21 cellular contexts compared by ENCODE assay signal in the genomic region with DNA sequence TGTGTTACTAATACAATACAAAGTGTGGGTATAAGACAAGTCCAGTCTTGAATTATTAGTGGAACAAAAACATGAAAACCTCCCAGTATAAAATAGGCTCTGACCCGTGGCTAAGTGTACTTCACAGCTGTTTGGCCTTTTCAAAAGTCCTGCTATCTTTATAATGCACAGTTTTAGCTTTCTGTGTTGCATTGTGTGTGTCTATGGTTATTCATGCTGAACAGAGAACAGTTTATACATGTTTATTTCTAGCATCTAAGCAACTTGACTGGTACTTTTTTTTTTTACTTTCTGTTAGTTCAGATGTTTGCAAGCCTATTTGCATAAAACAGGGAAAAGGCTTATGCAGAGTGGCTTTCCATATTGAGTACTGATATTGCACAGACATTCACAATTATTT.
A peak's percentile ranks its signal among the peaks of the same experiment; 100 is the strongest.
DNase-seq lines count a peak whose midpoint lies in the region; ATAC-seq and TF ChIP-seq lines count a peak whose summit lies in the region.
"Had no signal": no experiment of that assay in that cellular context is flagged by ENCODE, and none has a peak within 500 bp of the region (broad histone marks: within the 10 kb centered on the region; RNA-seq: fewer than 3 reads in every experiment).

No MANE protein-coding gene starts in this region.

- peak; percentile 82 for DNase-seq in DMS53 (lab: John Stamatoyannopoulos, UW)
- peak; percentile 38 for DNase-seq in M059J (ENCODE audit: low read depth)
- DNase-seq in epithelial cell of esophagus (ENCODE audit: low read depth) = peak; percentile 28
- no peak for DNase-seq in naive thymus-derived CD4-positive, alpha-beta T cell
- DNase-seq: activated B cell treated with CpG ODN at 0.5 μM for 24 hours; activated CD4-positive, alpha-beta memory T cell treated with anti-CD3 and anti-CD28 coated beads, Interleukin-2, amount 10 ng/mL, durations not matched to agents 7 days and 5 days; activated naive CD4-positive, alpha-beta T cell; amygdala; erythroblast; kidney glomerular epithelial cell; mesendoderm; NCI-H1694 treated with DMSO at 0.1 percent for 48 hours; spleen; stimulated activated CD4-positive, alpha-beta T cell treated with anti-CD3 and anti-CD28 coated beads, Interleukin-4, amount 100 ng/mL, for 4 hours; stomach; T1000; transverse colon had no signal

- POLR2A ChIA-PET in naive thymus-derived CD4-positive, alpha-beta T cell (lab: Charles Lee) = no interaction called here

- H3K27ac Mint-ChIP-seq in nephron = peak overlapping the region in 2 of 3 experiments; percentile 22 to 73
- no peak overlapping the region for H3K27ac Mint-ChIP-seq in naive thymus-derived CD4-positive, alpha-beta T cell
- H3K27ac Mint-ChIP-seq: activated B cell treated with CpG ODN at 0.5 μM for 24 hours; activated CD4-positive, alpha-beta memory T cell treated with anti-CD3 and anti-CD28 coated beads, Interleukin-2, amount 10 ng/mL, durations not matched to agents 7 days and 5 days had no signal

- ATAC-seq in GM21528 (IDR thresholded peaks at IDR 0.05; ENCODE audit: low FRiP score, unreplicated experiment) = no peak
- ATAC-seq in naive thymus-derived CD4-positive, alpha-beta T cell = no peak
- no peak for ATAC-seq in GM19463 (IDR thresholded peaks at IDR 0.05; ENCODE audit: unreplicated experiment)

- intact Hi-C loops in naive thymus-derived CD4-positive, alpha-beta T cell (cut with micrococcal nuclease) = no loop called here

- no peaks in the 10 kb centered on the region for H3K36me3 ChIP-seq in naive thymus-derived CD4-positive, alpha-beta T cell (ENCODE audit: control insufficient read depth in 2 of 3, insufficient read depth in 3 of 3, low read length in 3 of 3)
- H3K36me3 ChIP-seq: spleen, stomach, transverse colon had no signal

- H3K27ac ChIP-seq in naive thymus-derived CD4-positive, alpha-beta T cell (ENCODE audit: low read depth, low read length) = no peak overlapping the region
- H3K27ac ChIP-seq: SK-N-MC, spleen, stomach, transverse colon had no signal

- H3K4me3 ChIP-seq in epithelial cell of esophagus (ENCODE audit: low read length) = no peak overlapping the region
- H3K4me3 ChIP-seq in naive thymus-derived CD4-positive, alpha-beta T cell (ENCODE audit: low read length) = no peak overlapping the region
- H3K4me3 ChIP-seq: SK-N-MC, spleen, stomach, transverse colon had no signal

- CTCF ChIA-PET in naive thymus-derived CD4-positive, alpha-beta T cell (lab: Charles Lee) = interaction anchor here (0.7 kb wide), 1 partner anchor 9 kb away, joined by 3 read pairs; no protein-coding TSS in a partner anchor

- no peak overlapping the region for H3K4me3 Mint-ChIP-seq in nephron
- H3K4me3 Mint-ChIP-seq in naive thymus-derived CD4-positive, alpha-beta T cell = no peak overlapping the region
- H3K4me3 Mint-ChIP-seq: activated B cell treated with CpG ODN at 0.5 μM for 24 hours; activated CD4-positive, alpha-beta memory T cell treated with anti-CD3 and anti-CD28 coated beads, Interleukin-2, amount 10 ng/mL, durations not matched to agents 7 days and 5 days had no signal

- no peaks in the 10 kb centered on the region for H3K9me3 Mint-ChIP-seq in nephron
- peaks cover 0 to 3% (median 0%) of the 10 kb centered on the region in 11 donors for H3K9me3 Mint-ChIP-seq in naive thymus-derived CD4-positive, alpha-beta T cell
- H3K9me3 Mint-ChIP-seq: activated B cell treated with CpG ODN at 0.5 μM for 24 hours; activated CD4-positive, alpha-beta memory T cell treated with anti-CD3 and anti-CD28 coated beads, Interleukin-2, amount 10 ng/mL, durations not matched to agents 7 days and 5 days had no signal

- peaks cover 4% of the 10 kb centered on the region for H3K27me3 Mint-ChIP-seq in nephron (ENCODE audit: low read depth)
- H3K27me3 Mint-ChIP-seq in naive thymus-derived CD4-positive, alpha-beta T cell = peaks cover 0 to 6% (median under 1%) of the 10 kb centered on the region in 5 donors
- H3K27me3 Mint-ChIP-seq: activated B cell treated with CpG ODN at 0.5 μM for 24 hours; activated CD4-positive, alpha-beta memory T cell treated with anti-CD3 and anti-CD28 coated beads, Interleukin-2, amount 10 ng/mL, durations not matched to agents 7 days and 5 days had no signal

- H3K4me1 ChIP-seq in naive thymus-derived CD4-positive, alpha-beta T cell (ENCODE audit: control insufficient read depth in 2 of 2, insufficient read depth in 2 of 2, low read length in 2 of 2) = no peaks in the 10 kb centered on the region
- H3K4me1 ChIP-seq: spleen, stomach, transverse colon had no signal

- no peaks in the 10 kb centered on the region for H3K9me3 ChIP-seq in naive thymus-derived CD4-positive, alpha-beta T cell (ENCODE audit: control insufficient read depth in 2 of 3, low read length in 3 of 3)
- H3K9me3 ChIP-seq: spleen, stomach, transverse colon had no signal

- no peaks in the 10 kb centered on the region for H3K27me3 ChIP-seq in naive thymus-derived CD4-positive, alpha-beta T cell (ENCODE audit: control insufficient read depth in 2 of 2, insufficient read depth in 2 of 2, low read length in 2 of 2)
- H3K27me3 ChIP-seq: spleen, stomach, transverse colon had no signal

- TF ChIP-seq CTCF in epithelial cell of esophagus (IDR thresholded peaks at IDR 0.05; ENCODE audit: insufficient read depth, low read depth, low read length, missing control alignments) (no peak), nephron (IDR thresholded peaks at IDR 0.05; ENCODE audit: unreplicated experiment in 3 of 3) (no peak)

- H3K4me1 Mint-ChIP-seq in nephron = peaks cover 31% of the 10 kb centered on the region
- H3K4me1 Mint-ChIP-seq in naive thymus-derived CD4-positive, alpha-beta T cell = no peaks in the 10 kb centered on the region
- H3K4me1 Mint-ChIP-seq: activated CD4-positive, alpha-beta memory T cell treated with anti-CD3 and anti-CD28 coated beads, Interleukin-2, amount 10 ng/mL, durations not matched to agents 7 days and 5 days had no signal

- no peaks in the 10 kb centered on the region for H3K36me3 Mint-ChIP-seq in nephron (ENCODE audit: low read depth)
- no peaks in the 10 kb centered on the region for H3K36me3 Mint-ChIP-seq in naive thymus-derived CD4-positive, alpha-beta T cell

Comparison
In these comparisons a context has a peak if more than half of its experiments do, and no peak if none do; other contexts are left out.
1. DNase-seq: peak in DMS53 (single experiment), M059J (single experiment) and epithelial cell of esophagus (single experiment); none in naive thymus-derived CD4-positive, alpha-beta T cell (0 of 9).
2. H3K27ac Mint-ChIP-seq: peak in nephron (2 of 3); none in naive thymus-derived CD4-positive, alpha-beta T cell (0 of 9).